10 cellular contexts compared by ENCODE assay signal in the genomic region with DNA sequence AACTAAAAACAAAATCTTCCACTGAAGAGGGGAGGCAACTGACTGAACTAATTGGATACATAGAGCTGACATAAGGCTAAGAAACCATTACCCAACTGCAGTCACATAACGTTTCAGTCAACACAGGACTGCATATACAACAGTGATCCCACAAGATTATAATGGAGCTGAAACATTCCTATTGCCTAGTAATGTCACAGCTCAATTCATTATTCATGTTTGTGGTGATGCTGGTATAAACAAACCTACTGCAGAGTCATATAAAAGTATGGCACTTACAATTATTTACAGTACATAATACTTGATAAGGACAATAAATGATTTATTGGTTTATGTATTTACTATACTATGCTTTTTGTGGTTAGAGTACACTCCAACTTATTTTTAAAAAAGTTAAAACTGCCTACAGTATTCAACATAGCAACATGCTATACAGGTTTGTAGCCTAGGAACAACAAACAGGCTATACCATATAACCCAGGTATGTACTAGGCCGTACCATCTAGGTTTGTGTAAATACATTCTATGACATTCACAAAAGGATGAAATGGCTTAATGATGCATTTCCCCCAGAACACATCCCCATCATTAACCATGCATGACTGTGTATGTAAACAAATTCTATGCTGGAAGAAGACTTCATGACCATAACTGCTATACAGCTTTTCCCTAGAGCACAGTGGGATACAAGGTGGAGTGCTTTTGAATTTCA.
DNase-seq lines count a peak whose midpoint lies in the region; ATAC-seq, FAIRE-seq and TF ChIP-seq lines count a peak whose summit lies in the region.
"Had no signal": no experiment of that assay in that cellular context is flagged by ENCODE, and none has a peak within 500 bp of the region (broad histone marks: within the 10 kb centered on the region; RNA-seq: fewer than 3 reads in every experiment).

No MANE protein-coding gene starts in this region.

- no peak for TF ChIP-seq CTCF in D721Med (IDR thresholded peaks at IDR 0.05; ENCODE audit: insufficient read depth, missing control alignments)

- FAIRE-seq in D721Med (lab: Jason Lieb, UNC) (peak; percentile 16), H54 (lab: Jason Lieb, UNC) (peak; percentile 38)
- FAIRE-seq: frontal cortex had no signal

- ATAC-seq in GM19035 (IDR thresholded peaks at IDR 0.05; ENCODE audit: unreplicated experiment): no peak
- no peak for ATAC-seq in HG03045 (IDR thresholded peaks at IDR 0.05; ENCODE audit: unreplicated experiment)

- DNase-seq in D721Med (ENCODE audit: insufficient read length, low spot score): no peak
- DNase-seq in H54 (ENCODE audit: insufficient read length, low spot score): no peak
- peak; percentile 9 for DNase-seq in NCI-H774 (lab: John Stamatoyannopoulos, UW)
- DNase-seq in fibroblast of peridontal ligament (ENCODE audit: extremely low read depth): peak; percentile 31
- no peak for DNase-seq in GDM1 (lab: John Stamatoyannopoulos, UW)
- DNase-seq in GM03348 (ENCODE audit: low spot score): no peak
- DNase-seq: activated CD4-positive, CD25-positive, alpha-beta regulatory T cell had no signal

- TF ChIP-seq POLR2A in H54 (IDR thresholded peaks at IDR 0.05; ENCODE audit: low read depth, low read length): no peak

Comparison
In these comparisons a context has a peak if more than half of its experiments do, and no peak if none do; other contexts are left out.
1. DNase-seq: peak in NCI-H774 (single experiment) and fibroblast of peridontal ligament (single experiment); none in D721Med (single experiment), H54 (single experiment), GDM1 (single experiment) and GM03348 (single experiment).